8 cellular contexts compared by ENCODE assay signal in genomic region chr16:4415538-4416199, GRCh38. TPM values are rescaled to one million over a fixed set of nuclear protein-coding genes. Genes with fewer than 3 reads are reported as not detected.
DNase-seq lines count a peak whose midpoint lies in the region; ATAC-seq and TF ChIP-seq lines count a peak whose summit lies in the region.

No MANE protein-coding gene starts in this region.

- no peaks in the 10 kb centered on the region for H3K9me3 ChIP-seq in T-helper 17 cell (ENCODE audit: control insufficient read depth, low read length, poor library complexity, severe bottlenecking)
- no peaks in the 10 kb centered on the region for H3K9me3 ChIP-seq in ascending aorta

- peak overlapping the region; percentile 65 to 83 for H3K4me3 ChIP-seq in ascending aorta

- ATAC-seq in HG02970 (IDR thresholded peaks at IDR 0.05; ENCODE audit: low FRiP score, unreplicated experiment), result peak; percentile 9
- peak; percentile 1 for ATAC-seq in T-helper 17 cell
- ATAC-seq in sciatic nerve, result peak; percentile 13
- no peak for ATAC-seq in GM18868 (IDR thresholded peaks at IDR 0.05; ENCODE audit: unreplicated experiment)

- intact Hi-C loops in ascending aorta (cut with DNase I), result loop anchor here (1.0 to 10.0 kb wide), 4 partner anchors 10 to 801 kb away; partner anchors contain the start of genes DNAJA3, SLX4 and TFAP4
- intact Hi-C loops in sciatic nerve (cut with DNase I), result no loop called here

- no peaks in the 10 kb centered on the region for H3K27me3 Mint-ChIP-seq in T-helper 17 cell

- H3K27me3 ChIP-seq in ascending aorta, result no peaks in the 10 kb centered on the region

- H3K27ac ChIP-seq in ascending aorta, result peak overlapping the region; percentile 49 to 67

- H3K4me1 Mint-ChIP-seq in T-helper 17 cell, result peaks cover 39% of the 10 kb centered on the region

- DNase-seq in GM03348 (ENCODE audit: low spot score), result peak; percentile 64
- peak; percentile 51 to 60 (median 55) for DNase-seq in T-helper 17 cell
- no peak for DNase-seq in ascending aorta (ENCODE audit: low spot score in 2 of 2)
- peak in 32 of 51 donors; percentile 10 to 76 (median 46) for DNase-seq in hypothalamus (lab: John Stamatoyannopoulos, UW)
- DNase-seq in sciatic nerve (ENCODE audit: low spot score), result no peak
- no peak for DNase-seq in GM10266 (ENCODE audit: extremely low spot score)

- H3K4me3 Mint-ChIP-seq in T-helper 17 cell, result peak overlapping the region; percentile 97

- H3K4me1 ChIP-seq in ascending aorta, result peaks cover 0 to 9% of the 10 kb centered on the region in 2 donors

- H3K27ac Mint-ChIP-seq in T-helper 17 cell, result peak overlapping the region; percentile 99

- peaks cover 0 to 13% of the 10 kb centered on the region in 2 donors for H3K36me3 ChIP-seq in ascending aorta

- peaks cover 6% of the 10 kb centered on the region for H3K36me3 Mint-ChIP-seq in T-helper 17 cell (ENCODE audit: low read depth)

- TF ChIP-seq CTCF in ascending aorta (IDR thresholded peaks at IDR 0.05), result peak in 1 of 3 experiments; percentile 4
- no peak for TF ChIP-seq CTCF in GM10266 (IDR thresholded peaks at IDR 0.05; ENCODE audit: control insufficient read depth, insufficient read depth, low read depth, missing control alignments)

RNA-seq across cellular contexts. Expression of gene CORO7, which starts 0.7 kb away (rescaled TPM):
- 100 to 1,000 TPM; 733 to 757 TPM for total RNA-seq in T-helper 17 cell
- total RNA-seq in ascending aorta, result 41.9 TPM
- total RNA-seq in sciatic nerve, result 51.5 TPM

RNA-seq across cellular contexts. Expression of gene DNAJA3, which starts 10.0 kb away (rescaled TPM):
- total RNA-seq in T-helper 17 cell (10 to 100 TPM; 27.9 to 29.7 TPM), ascending aorta (40.7 TPM), sciatic nerve (27.8 TPM)

RNA-seq across cellular contexts. Expression of gene VASN, which starts 44.0 kb away (rescaled TPM):
- total RNA-seq in T-helper 17 cell (under 1 TPM; 0.55 to 0.57 TPM), ascending aorta (218 TPM), sciatic nerve (38.4 TPM)

RNA-seq across cellular contexts. Expression of gene NMRAL1, which starts 58.8 kb away (rescaled TPM):
- 10 to 100 TPM; 40.5 to 45.4 TPM for total RNA-seq in T-helper 17 cell
- total RNA-seq in ascending aorta, result 48.6 TPM
- 32.8 TPM for total RNA-seq in sciatic nerve

Comparison
In these comparisons a context has a peak if more than half of its experiments do, and no peak if none do; other contexts are left out.
1. DNase-seq: peak in GM03348 (single experiment), T-helper 17 cell (3 of 3) and hypothalamus (32 of 51); none in ascending aorta (0 of 2), sciatic nerve (single experiment) and GM10266 (single experiment).
2. RNA of gene CORO7, which starts 0.7 kb away (total RNA-seq): 733 to 757 TPM in T-helper 17 cell; 51.5 TPM in sciatic nerve (single experiment) and 41.9 TPM in ascending aorta (single experiment); every median in the first group is over 10 times any median in the second.
3. RNA of gene VASN, which starts 44.0 kb away (total RNA-seq): 218 TPM in ascending aorta (single experiment) and 38.4 TPM in sciatic nerve (single experiment); 0.55 to 0.57 TPM in T-helper 17 cell; every median in the first group is over 10 times any median in the second.